Comparison of ENCODE assay signal across 7 cellular contexts in genomic region chr9:89427621-89428221, GRCh38.
DNase-seq lines count a peak whose midpoint lies in the region; ATAC-seq and TF ChIP-seq lines count a peak whose summit lies in the region.

No MANE protein-coding gene starts in this region.

- no peak overlapping the region for H2AFZ ChIP-seq in SU-DHL-6 (ENCODE audit: low read depth, low read length, severe bottlenecking)

- H3K4me3 ChIP-seq in SU-DHL-6 (ENCODE audit: insufficient read depth, low read length, poor library complexity, severe bottlenecking), result no peak overlapping the region

- no peak overlapping the region for H3K4me2 ChIP-seq in SU-DHL-6 (ENCODE audit: low read depth, low read length, poor library complexity, severe bottlenecking)

- DNase-seq in activated T-helper 1 cell treated with Interleukin-2 at 50 U/mL for 16 hours (ENCODE audit: low read depth), result peak; percentile 49
- DNase-seq in naive thymus-derived CD8-positive, alpha-beta T cell, result peak in 4 of 10 donors; percentile 35 to 76 (median 56)
- no peak for DNase-seq in substantia nigra (lab: John Stamatoyannopoulos, UW)
- DNase-seq in cortex of kidney (lab: John Stamatoyannopoulos, UW), result no peak
- no peak for DNase-seq in NCI-H82 treated with DMSO at 0.1 percent for 48 hours (lab: John Stamatoyannopoulos, UW; ENCODE audit: unreplicated experiment)

- TF ChIP-seq CTCF in SU-DHL-6 (IDR thresholded peaks at IDR 0.05; ENCODE audit: insufficient read depth, low read length, poor library complexity, severe bottlenecking), result no peak

- H3K9me3 ChIP-seq in SU-DHL-6 (ENCODE audit: insufficient read depth, low read length), result no peaks in the 10 kb centered on the region

- H3K4me3 Mint-ChIP-seq in naive thymus-derived CD8-positive, alpha-beta T cell, result peak overlapping the region; percentile 36 to 85 (median 74)

- no peaks in the 10 kb centered on the region for H4K20me1 ChIP-seq in SU-DHL-6 (ENCODE audit: low read depth, low read length)

- H3K4me1 Mint-ChIP-seq in naive thymus-derived CD8-positive, alpha-beta T cell, result peaks cover 52 to 99% (median 99%) of the 10 kb centered on the region in 4 donors

- ATAC-seq in naive thymus-derived CD8-positive, alpha-beta T cell, result peak; percentile 23 to 55
- ATAC-seq in GM19035 (IDR thresholded peaks at IDR 0.05; ENCODE audit: unreplicated experiment), result no peak

- H3K79me2 ChIP-seq in SU-DHL-6 (ENCODE audit: insufficient read depth, low read length), result no peaks in the 10 kb centered on the region

- peaks cover 0 to 30% (median 0%) of the 10 kb centered on the region in 3 donors for H3K36me3 Mint-ChIP-seq in naive thymus-derived CD8-positive, alpha-beta T cell

- H3K9me3 Mint-ChIP-seq in naive thymus-derived CD8-positive, alpha-beta T cell, result no peaks in the 10 kb centered on the region

- peak overlapping the region; percentile 81; the same call in 1 of the 2 replicates for H3K27ac ChIP-seq in SU-DHL-6 (ENCODE audit: low read depth, low read length)
- H3K27ac ChIP-seq in substantia nigra (ENCODE audit: low read depth, low read length, poor library complexity, severe bottlenecking), result peak overlapping the region; percentile 92

- H3K27me3 ChIP-seq in SU-DHL-6 (ENCODE audit: low read length), result no peaks in the 10 kb centered on the region

- H3K9me2 ChIP-seq in SU-DHL-6 (replicated peaks; ENCODE audit: insufficient read depth, low read length), result no peaks in the 10 kb centered on the region

- no peaks in the 10 kb centered on the region for H3K36me3 ChIP-seq in SU-DHL-6 (ENCODE audit: low read length)

- H3K27ac Mint-ChIP-seq in naive thymus-derived CD8-positive, alpha-beta T cell, result peak overlapping the region; percentile 90 to 98 (median 94)

- no peaks in the 10 kb centered on the region for H3K27me3 Mint-ChIP-seq in naive thymus-derived CD8-positive, alpha-beta T cell

- no peak overlapping the region for H3K9ac ChIP-seq in SU-DHL-6 (ENCODE audit: low read length)

- POLR2A ChIA-PET in naive thymus-derived CD8-positive, alpha-beta T cell (lab: Charles Lee), result interaction anchor here (0.9 to 3.4 kb wide), 9 partner anchors 10 to 128 kb away, joined by 3 to 38 read pairs (median 6); no protein-coding TSS in a partner anchor

- H3F3A ChIP-seq in SU-DHL-6 (ENCODE audit: insufficient read depth), result peaks cover 19% of the 10 kb centered on the region
